In the genomic region with DNA sequence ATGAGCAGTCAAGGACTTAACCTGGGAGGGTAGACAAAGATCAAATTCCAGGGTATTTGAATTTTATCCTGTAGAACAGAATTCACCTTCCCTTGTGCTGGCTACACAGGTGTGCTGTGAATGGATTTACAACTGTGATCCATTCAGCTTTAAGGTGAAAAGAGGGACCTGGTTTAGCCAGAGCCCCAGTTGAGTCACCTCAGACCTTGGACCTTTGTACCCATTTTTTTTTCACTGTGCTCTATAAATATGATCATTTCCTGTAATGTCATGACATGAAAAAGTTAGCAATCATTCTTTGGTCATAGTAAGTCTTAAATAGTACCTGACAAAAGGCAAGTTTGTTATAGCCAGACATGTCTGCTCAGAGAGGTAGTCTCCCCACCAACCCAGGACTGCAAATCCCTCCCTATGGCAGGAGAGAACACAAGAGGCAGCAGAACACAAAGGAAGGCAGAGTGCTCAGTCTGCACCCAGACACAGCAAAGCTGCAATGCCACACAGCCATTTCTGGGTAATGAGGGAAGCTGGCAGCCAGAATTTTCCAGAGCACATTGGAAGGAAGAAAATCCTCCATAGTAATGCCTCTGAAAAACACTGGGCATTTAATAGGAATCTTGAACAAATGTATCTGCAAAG, we compare ENCODE assay signal across 1 cellular context.
TF ChIP-seq lines count a peak whose summit lies in the region.

No MANE protein-coding gene starts in this region.

TF ChIP-seq in liver, 16 proteins besides CTCF, POLR2A, EP300 and RAD21 (continued from another document):
- TF ChIP-seq, protein P1, sequence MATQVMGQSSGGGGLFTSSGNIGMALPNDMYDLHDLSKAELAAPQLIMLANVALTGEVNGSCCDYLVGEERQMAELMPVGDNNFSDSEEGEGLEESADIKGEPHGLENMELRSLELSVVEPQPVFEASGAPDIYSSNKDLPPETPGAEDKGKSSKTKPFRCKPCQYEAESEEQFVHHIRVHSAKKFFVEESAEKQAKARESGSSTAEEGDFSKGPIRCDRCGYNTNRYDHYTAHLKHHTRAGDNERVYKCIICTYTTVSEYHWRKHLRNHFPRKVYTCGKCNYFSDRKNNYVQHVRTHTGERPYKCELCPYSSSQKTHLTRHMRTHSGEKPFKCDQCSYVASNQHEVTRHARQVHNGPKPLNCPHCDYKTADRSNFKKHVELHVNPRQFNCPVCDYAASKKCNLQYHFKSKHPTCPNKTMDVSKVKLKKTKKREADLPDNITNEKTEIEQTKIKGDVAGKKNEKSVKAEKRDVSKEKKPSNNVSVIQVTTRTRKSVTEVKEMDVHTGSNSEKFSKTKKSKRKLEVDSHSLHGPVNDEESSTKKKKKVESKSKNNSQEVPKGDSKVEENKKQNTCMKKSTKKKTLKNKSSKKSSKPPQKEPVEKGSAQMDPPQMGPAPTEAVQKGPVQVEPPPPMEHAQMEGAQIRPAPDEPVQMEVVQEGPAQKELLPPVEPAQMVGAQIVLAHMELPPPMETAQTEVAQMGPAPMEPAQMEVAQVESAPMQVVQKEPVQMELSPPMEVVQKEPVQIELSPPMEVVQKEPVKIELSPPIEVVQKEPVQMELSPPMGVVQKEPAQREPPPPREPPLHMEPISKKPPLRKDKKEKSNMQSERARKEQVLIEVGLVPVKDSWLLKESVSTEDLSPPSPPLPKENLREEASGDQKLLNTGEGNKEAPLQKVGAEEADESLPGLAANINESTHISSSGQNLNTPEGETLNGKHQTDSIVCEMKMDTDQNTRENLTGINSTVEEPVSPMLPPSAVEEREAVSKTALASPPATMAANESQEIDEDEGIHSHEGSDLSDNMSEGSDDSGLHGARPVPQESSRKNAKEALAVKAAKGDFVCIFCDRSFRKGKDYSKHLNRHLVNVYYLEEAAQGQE (IDR thresholded peaks at IDR 0.05) = no peak
- TF ChIP-seq HNF4G (IDR thresholded peaks at IDR 0.05) (no peak), EGR1 (IDR thresholded peaks at IDR 0.05; ENCODE audit: low read depth in 2 of 2) (no peak)
TF ChIP-seq in liver: peak in this region for 2.
